Comparison of ENCODE assay signal across 2 cellular contexts in genomic region chr22:19654338-19654922, GRCh38.
TF ChIP-seq lines count a peak whose summit lies in the region.

No MANE protein-coding gene starts in this region.

TF ChIP-seq in GM23338, 12 proteins besides CTCF, POLR2A, EP300 and RAD21 (continued from another document):
- TF ChIP-seq ZNF462 (CRISPR knock-in tag; IDR thresholded peaks at IDR 0.05), result no peak
- no peak for TF ChIP-seq EZH2 (IDR thresholded peaks at IDR 0.05; ENCODE audit: low read depth, unreplicated experiment)
- TF ChIP-seq STAT1 (IDR thresholded peaks at IDR 0.05; ENCODE audit: unreplicated experiment), result no peak
- TF ChIP-seq CREB1 (CRISPR knock-in tag; IDR thresholded peaks at IDR 0.05; ENCODE audit: low read depth), result no peak
- no peak for TF ChIP-seq ZNF114 (CRISPR knock-in tag; IDR thresholded peaks at IDR 0.05)
- no peak for TF ChIP-seq EZH2phosphoT487 (IDR thresholded peaks at IDR 0.05; ENCODE audit: unreplicated experiment)
- no peak for TF ChIP-seq ETS1 (IDR thresholded peaks at IDR 0.05)
- TF ChIP-seq ZNF331 (CRISPR knock-in tag; IDR thresholded peaks at IDR 0.05; ENCODE audit: low read depth), result no peak

TF ChIP-seq in K562, 482 proteins besides CTCF, POLR2A, EP300 and RAD21 (continued from another document):
- peak; percentile 51; the same call in 1 of the 2 replicates for TF ChIP-seq ZNF143 (CRISPR knock-in tag; IDR thresholded peaks at IDR 0.05)
- TF ChIP-seq PTTG1 (tag; IDR thresholded peaks at IDR 0.05; ENCODE audit: low read depth), result no peak
- TF ChIP-seq CEBPG (CRISPR knock-in tag; IDR thresholded peaks at IDR 0.05), result peak; percentile 58
- no peak for TF ChIP-seq CEBPG (tag; conservative IDR thresholded peaks at IDR 0.05 in 1 of 2, IDR thresholded peaks at IDR 0.05 in 1 of 2)
- no peak for TF ChIP-seq CREB3L1 (IDR thresholded peaks at IDR 0.05; ENCODE audit: borderline replicate concordance, low read depth)
- TF ChIP-seq ZNF197 (CRISPR knock-in tag; IDR thresholded peaks at IDR 0.05; ENCODE audit: low read depth), result no peak
- no peak for TF ChIP-seq BRCA1 (IDR thresholded peaks at IDR 0.05)
- 0 out of 2 replicates have a peak, but pooled peaks have one; percentile 35 for TF ChIP-seq BRCA1 (CRISPR knock-in tag; IDR thresholded peaks at IDR 0.05)
- no peak for TF ChIP-seq ELF4 (CRISPR knock-in tag; IDR thresholded peaks at IDR 0.05)
- no peak for TF ChIP-seq YBX1 (IDR thresholded peaks at IDR 0.05)
- TF ChIP-seq JUNB (CRISPR knock-in tag; conservative IDR thresholded peaks at IDR 0.05), result no peak
- no peak for TF ChIP-seq ZBTB40 (IDR thresholded peaks at IDR 0.05)
- TF ChIP-seq ZBTB40 (CRISPR knock-in tag; IDR thresholded peaks at IDR 0.05), result 0 out of 2 replicates have a peak, but pooled peaks have one; percentile 11
- TF ChIP-seq NELFE (IDR thresholded peaks at IDR 0.05; ENCODE audit: insufficient read depth, insufficient read length), result no peak
- TF ChIP-seq SP2 (IDR thresholded peaks at IDR 0.05; ENCODE audit: extremely low read depth, low read depth, low read length, poor library complexity, severe bottlenecking), result no peak
- 0 out of 2 replicates have a peak, but pooled peaks have one; percentile 8 for TF ChIP-seq FOXJ3 (CRISPR knock-in tag; IDR thresholded peaks at IDR 0.05)
- TF ChIP-seq EHMT2 (IDR thresholded peaks at IDR 0.05), result no peak
- 0 out of 2 replicates have a peak, but pooled peaks have one; percentile 28 for TF ChIP-seq USF1 (CRISPR knock-in tag; IDR thresholded peaks at IDR 0.05)
- TF ChIP-seq LCOR (CRISPR knock-in tag; IDR thresholded peaks at IDR 0.05), result no peak
- TF ChIP-seq FOXA3 (CRISPR knock-in tag; conservative IDR thresholded peaks at IDR 0.05 in 1 of 2, IDR thresholded peaks at IDR 0.05 in 1 of 2), result peak in 1 of 2 experiments; percentile 63; a peak in 1 of 4 replicates
- TF ChIP-seq SRF (CRISPR knock-in tag; IDR thresholded peaks at IDR 0.05), result no peak
- TF ChIP-seq ZNF511 (CRISPR knock-in tag; IDR thresholded peaks at IDR 0.05), result peak; percentile 68; the same call in 1 of the 2 replicates
